ENCODE assay signal across 25 cellular contexts in the genomic region with DNA sequence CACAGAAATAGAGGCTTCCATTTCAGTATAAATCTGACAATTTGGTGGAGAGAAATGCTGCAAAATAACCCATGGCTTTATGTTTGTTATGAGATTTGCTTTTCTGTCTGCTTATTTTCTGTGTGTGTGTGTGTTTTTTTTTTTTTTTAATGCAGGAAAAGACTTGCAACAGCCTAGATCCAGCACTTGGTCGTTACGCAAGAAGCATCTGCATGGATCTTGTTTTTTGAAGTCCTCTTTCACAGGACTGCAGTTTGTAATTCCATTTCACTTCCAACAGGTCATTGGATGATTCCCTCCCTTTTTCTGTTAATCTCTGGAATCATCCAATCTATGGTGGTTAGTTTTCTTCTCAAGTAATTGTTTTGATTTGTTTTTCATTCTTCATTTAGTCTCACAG.
DNase-seq lines count a peak whose midpoint lies in the region; ATAC-seq, FAIRE-seq and TF ChIP-seq lines count a peak whose summit lies in the region.
"Had no signal": no experiment of that assay in that cellular context is flagged by ENCODE, and none has a peak within 500 bp of the region (broad histone marks: within the 10 kb centered on the region; RNA-seq: fewer than 3 reads in every experiment).

No MANE protein-coding gene starts in this region.

- H3K27me3 ChIP-seq in K562 (ENCODE audit: control insufficient read depth in 2 of 2, insufficient read depth in 2 of 2, low read length in 2 of 2) (no peaks in the 10 kb centered on the region), gastrocnemius medialis (no peaks in the 10 kb centered on the region), colonic mucosa (no peaks in the 10 kb centered on the region)

- CTCF ChIA-PET in K562 (lab: Yijun Ruan, JAX; ENCODE audit: low intra/inter-chr PET ratio), result interaction anchor here (0.7 kb wide), 1 partner anchor 745 kb away, joined by 5 read pairs; no protein-coding TSS in a partner anchor
- CTCF ChIA-PET in activated naive CD4-positive, alpha-beta T cell treated with anti-CD3 and anti-CD28 coated beads, Interleukin-2, amount 10 ng/mL, durations not matched to agents 7 days and 5 days (lab: Charles Lee), result no interaction called here

- peaks cover 22% of the 10 kb centered on the region; the same call in 2 of the 3 replicates for H3K36me3 ChIP-seq in K562 (ENCODE audit: control insufficient read depth, insufficient read depth, low read length)
- no peaks in the 10 kb centered on the region for H3K36me3 ChIP-seq in gastrocnemius medialis
- H3K36me3 ChIP-seq in colonic mucosa, result no peaks in the 10 kb centered on the region

- no peak overlapping the region for H3K4me2 ChIP-seq in K562 (ENCODE audit: insufficient read depth, low read length)
- H3K4me2 ChIP-seq: KMS-11, PC-9 had no signal

- TF ChIP-seq RAD21 in K562 (CRISPR knock-in tag; conservative IDR thresholded peaks at IDR 0.05 in 1 of 2, IDR thresholded peaks at IDR 0.05 in 1 of 2), result no peak

- H3K27me3 Mint-ChIP-seq in activated naive CD8-positive, alpha-beta T cell treated with anti-CD3 and anti-CD28 coated beads, Interleukin-2, amount 50 U/mL, for 24 hours, result no peaks in the 10 kb centered on the region
- H3K27me3 Mint-ChIP-seq in activated naive CD8-positive, alpha-beta T cell treated with anti-CD3 and anti-CD28 coated beads for 36 hours, result no peaks in the 10 kb centered on the region
- H3K27me3 Mint-ChIP-seq in activated naive CD4-positive, alpha-beta T cell treated with anti-CD3 and anti-CD28 coated beads, Interleukin-2, amount 10 ng/mL, durations not matched to agents 7 days and 5 days, result no peaks in the 10 kb centered on the region
- H3K27me3 Mint-ChIP-seq: CD8-positive, alpha-beta memory T cell had no signal

- TF ChIP-seq EP300 in K562 (IDR thresholded peaks at IDR 0.05; ENCODE audit: low read length), result no peak

- H3K9me3 ChIP-seq in K562 (replicated peaks; ENCODE audit: control insufficient read depth, insufficient read depth, low read depth, low read length) (no peaks in the 10 kb centered on the region), gastrocnemius medialis (no peaks in the 10 kb centered on the region), colonic mucosa (no peaks in the 10 kb centered on the region)

- in situ Hi-C loops in K562 (cut with MboI), result no loop called here
- in situ Hi-C loops in gastrocnemius medialis (cut with MboI; ENCODE audit: low sequenced_read_pairs in 4 of 4), result loop anchor here in 1 of 4 donors (10.0 kb wide), 1 partner anchor 50 kb away; no protein-coding TSS in a partner anchor

- H3K4me3 Mint-ChIP-seq in activated naive CD8-positive, alpha-beta T cell treated with anti-CD3 and anti-CD28 coated beads, Interleukin-2, amount 50 U/mL, for 24 hours, result no peak overlapping the region
- H3K4me3 Mint-ChIP-seq in activated naive CD8-positive, alpha-beta T cell treated with anti-CD3 and anti-CD28 coated beads for 36 hours, result no peak overlapping the region
- H3K4me3 Mint-ChIP-seq in activated naive CD4-positive, alpha-beta T cell treated with anti-CD3 and anti-CD28 coated beads, Interleukin-2, amount 10 ng/mL, durations not matched to agents 7 days and 5 days, result no peak overlapping the region
- H3K4me3 Mint-ChIP-seq: CD8-positive, alpha-beta memory T cell had no signal

- 0 out of 3 replicates have a peak, but pooled peaks cover 3% of the 10 kb centered on the region for H3K79me2 ChIP-seq in K562 (ENCODE audit: control insufficient read depth, insufficient read depth, low read length)

- H4K20me1 ChIP-seq in K562 (replicated peaks; ENCODE audit: control insufficient read depth, insufficient read depth, low read length), result no peaks in the 10 kb centered on the region

- H3K27ac ChIP-seq in K562 (ENCODE audit: extremely low read depth, low read depth, low read length), result no peak overlapping the region
- peak overlapping the region; percentile 14 to 65 (median 53) for H3K27ac ChIP-seq in gastrocnemius medialis
- no peak overlapping the region for H3K27ac ChIP-seq in colonic mucosa
- H3K27ac ChIP-seq: C4-2B, KMS-11, PC-9 had no signal

- no peaks in the 10 kb centered on the region for H3K36me3 Mint-ChIP-seq in activated naive CD8-positive, alpha-beta T cell treated with anti-CD3 and anti-CD28 coated beads, Interleukin-2, amount 50 U/mL, for 24 hours (ENCODE audit: low read depth)
- H3K36me3 Mint-ChIP-seq in activated naive CD8-positive, alpha-beta T cell treated with anti-CD3 and anti-CD28 coated beads for 36 hours, result no peaks in the 10 kb centered on the region
- no peaks in the 10 kb centered on the region for H3K36me3 Mint-ChIP-seq in activated naive CD4-positive, alpha-beta T cell treated with anti-CD3 and anti-CD28 coated beads, Interleukin-2, amount 10 ng/mL, durations not matched to agents 7 days and 5 days

- H3K4me3 ChIP-seq in K562 (no peak overlapping the region), fibroblast of pulmonary artery (replicated peaks; ENCODE audit: low read depth, low read length) (no peak overlapping the region), gastrocnemius medialis (no peak overlapping the region), colonic mucosa (no peak overlapping the region)
- H3K4me3 ChIP-seq: PC-9 had no signal

- H3K9me3 Mint-ChIP-seq in activated naive CD8-positive, alpha-beta T cell treated with anti-CD3 and anti-CD28 coated beads, Interleukin-2, amount 50 U/mL, for 24 hours, result no peaks in the 10 kb centered on the region
- no peaks in the 10 kb centered on the region for H3K9me3 Mint-ChIP-seq in activated naive CD8-positive, alpha-beta T cell treated with anti-CD3 and anti-CD28 coated beads for 36 hours
- H3K9me3 Mint-ChIP-seq in activated naive CD4-positive, alpha-beta T cell treated with anti-CD3 and anti-CD28 coated beads, Interleukin-2, amount 10 ng/mL, durations not matched to agents 7 days and 5 days, result no peaks in the 10 kb centered on the region
- H3K9me3 Mint-ChIP-seq: CD8-positive, alpha-beta memory T cell had no signal

- H3K9me1 ChIP-seq in K562 (ENCODE audit: control insufficient read depth, insufficient read depth, low read length), result no peaks in the 10 kb centered on the region

- no peak for ATAC-seq in activated naive CD8-positive, alpha-beta T cell treated with anti-CD3 and anti-CD28 coated beads, Interleukin-2, amount 50 U/mL, for 24 hours
- no peak for ATAC-seq in K562
- peak in 1 of 2 donors; percentile 47 for ATAC-seq in gastrocnemius medialis

- WGBS in K562 (ENCODE audit: insufficient coverage, low coverage, missing lambda C conversion rate), result 94% methylated on average over 2 of the region's 2 CpGs

- intact Hi-C loops in K562 (cut with micrococcal nuclease) (no loop called here), gastrocnemius medialis (cut with DNase I; ENCODE audit: low total_unique reads) (no loop called here), colonic mucosa (cut with DNase I) (no loop called here)

- H3K27ac Mint-ChIP-seq in activated naive CD8-positive, alpha-beta T cell treated with anti-CD3 and anti-CD28 coated beads, Interleukin-2, amount 50 U/mL, for 24 hours, result peak overlapping the region; percentile 36
- H3K27ac Mint-ChIP-seq in activated naive CD8-positive, alpha-beta T cell treated with anti-CD3 and anti-CD28 coated beads for 36 hours, result no peak overlapping the region
- no peak overlapping the region for H3K27ac Mint-ChIP-seq in activated naive CD4-positive, alpha-beta T cell treated with anti-CD3 and anti-CD28 coated beads, Interleukin-2, amount 10 ng/mL, durations not matched to agents 7 days and 5 days
- H3K27ac Mint-ChIP-seq: CD8-positive, alpha-beta memory T cell had no signal

- no TSS peak for BruUV-seq in K562 (replicated peaks; lab: Mats Ljungman, UMichigan)

- DNase-seq in activated naive CD8-positive, alpha-beta T cell treated with anti-CD3 and anti-CD28 coated beads, Interleukin-2, amount 50 U/mL, for 24 hours, result no peak
- no peak for DNase-seq in activated naive CD8-positive, alpha-beta T cell treated with anti-CD3 and anti-CD28 coated beads for 36 hours
- no peak for DNase-seq in K562 (ENCODE audit: extremely low read depth in 1 of 4, low spot score in 3 of 4)
- DNase-seq in fibroblast of pulmonary artery (ENCODE audit: low read depth), result peak; percentile 70
- DNase-seq in gastrocnemius medialis, result peak in 1 of 2 donors; percentile 27
- DNase-seq in activated naive CD4-positive, alpha-beta T cell treated with anti-CD3 and anti-CD28 coated beads, Interleukin-2, amount 10 ng/mL, durations not matched to agents 7 days and 5 days, result no peak
- DNase-seq in colonic mucosa, result no peak
- DNase-seq in stimulated activated CD4-positive, alpha-beta T cell treated with anti-CD3 and anti-CD28 coated beads, Interleukin-1b, Interleukin-23, amount 100 ng/mL, for 48 hours, result no peak
- DNase-seq: 8988T; AML-193; CD8-positive, alpha-beta memory T cell; GDM1; GOT3; HCEC 1CT; NCI-H1092; NCI-H1436; NCI-H1930; NCI-H226; NCI-H510A treated with DMSO at 0.1 percent for 48 hours; NCI-H748 treated with DMSO at 0.1 percent for 48 hours; PC-9; RPMI8226; SHP77 had no signal

- no peaks in the 10 kb centered on the region for H3K4me1 Mint-ChIP-seq in activated naive CD8-positive, alpha-beta T cell treated with anti-CD3 and anti-CD28 coated beads, Interleukin-2, amount 50 U/mL, for 24 hours
- no peaks in the 10 kb centered on the region for H3K4me1 Mint-ChIP-seq in activated naive CD8-positive, alpha-beta T cell treated with anti-CD3 and anti-CD28 coated beads for 36 hours
- no peaks in the 10 kb centered on the region for H3K4me1 Mint-ChIP-seq in activated naive CD4-positive, alpha-beta T cell treated with anti-CD3 and anti-CD28 coated beads, Interleukin-2, amount 10 ng/mL, durations not matched to agents 7 days and 5 days
- H3K4me1 Mint-ChIP-seq: CD8-positive, alpha-beta memory T cell had no signal

- peaks cover 0 to 16% of the 10 kb centered on the region in 2 experiments; a peak in 2 of 5 replicates for H3K4me1 ChIP-seq in K562 (replicated peaks in 1 of 2; ENCODE audit: control insufficient read depth in 2 of 2, insufficient read depth in 2 of 2, low read length in 2 of 2)
- H3K4me1 ChIP-seq in gastrocnemius medialis, result peaks cover 39 to 41% of the 10 kb centered on the region in 2 donors
- H3K4me1 ChIP-seq in colonic mucosa, result no peaks in the 10 kb centered on the region

- POLR2A ChIA-PET in K562 (lab: Yijun Ruan, JAX), result no interaction called here

- peak; percentile 49 for FAIRE-seq in K562 (lab: Jason Lieb, UNC)

- H2AFZ ChIP-seq in K562 (ENCODE audit: low read depth, low read length), result no peak overlapping the region
- H2AFZ ChIP-seq: PC-9 had no signal

- TF ChIP-seq POLR2A in K562 (conservative IDR thresholded peaks at IDR 0.05) (no peak), gastrocnemius medialis (IDR thresholded peaks at IDR 0.05) (no peak)

- no peak for TF ChIP-seq CTCF in K562 (IDR thresholded peaks at IDR 0.05 in 2 of 3, conservative IDR thresholded peaks at IDR 0.05 in 1 of 3; ENCODE audit: insufficient read depth in 2 of 3, low read depth in 1 of 3, low read length in 3 of 3)
- TF ChIP-seq CTCF in fibroblast of pulmonary artery (IDR thresholded peaks at IDR 0.05; ENCODE audit: low read length, missing control alignments), result no peak
- no peak for TF ChIP-seq CTCF in gastrocnemius medialis (IDR thresholded peaks at IDR 0.05 in 4 of 5, conservative IDR thresholded peaks at IDR 0.05 in 1 of 5)
- no peak for TF ChIP-seq CTCF in colonic mucosa (IDR thresholded peaks at IDR 0.05)

- H3K9ac ChIP-seq in K562 (ENCODE audit: insufficient read depth in 1 of 2, low read depth in 2 of 2, low read length in 2 of 2), result no peak overlapping the region
- no peak overlapping the region for H3K9ac ChIP-seq in colonic mucosa (ENCODE audit: low read depth in 2 of 2, low read length in 2 of 2)
- H3K9ac ChIP-seq: KMS-11 had no signal

TF ChIP-seq in K562, 482 proteins besides CTCF, POLR2A, EP300 and RAD21 (continues in another document):
- peak; percentile 57 for TF ChIP-seq CEBPB (tag; IDR thresholded peaks at IDR 0.05)

Comparison
In these comparisons a context has a peak if more than half of its experiments do, and no peak if none do; other contexts are left out.
1. H3K27ac ChIP-seq: peak in gastrocnemius medialis (4 of 4); none in K562 (single experiment) and colonic mucosa (single experiment).